In genomic region chr1:3772715-3773571, GRCh38 we compare ENCODE assay signal across 2 cellular contexts.
A peak's percentile ranks its signal among the peaks of the same experiment; 100 is the strongest.
TF ChIP-seq lines count a peak whose summit lies in the region.

TSS of gene SMIM1 (plus strand) at chr1:3772749. CDS start at chr1:3775374, 2,625 bp downstream.

TF ChIP-seq in K562, 482 proteins besides CTCF, POLR2A, EP300 and RAD21 (continued from another document and continues in another):
- TF ChIP-seq UBTF (IDR thresholded peaks at IDR 0.05; ENCODE audit: borderline replicate concordance in 1 of 2, low read depth in 2 of 2, low read length in 2 of 2) (peak in 1 of 2 experiments; percentile 82; a peak in 2 of 4 replicates), EGR1 (conservative IDR thresholded peaks at IDR 0.05) (peak; percentile 46), USF1 (CRISPR knock-in tag; IDR thresholded peaks at IDR 0.05) (peak; percentile 47; the same call in 1 of the 2 replicates), RB1 (IDR thresholded peaks at IDR 0.05; ENCODE audit: low read depth) (peak; percentile 54; the same call in 1 of the 2 replicates), ZBTB7A (IDR thresholded peaks at IDR 0.05; ENCODE audit: borderline replicate concordance, control insufficient read depth, low read depth, low read length) (peak; percentile 70; the same call in 1 of the 2 replicates), ZNF316 (IDR thresholded peaks at IDR 0.05) (no peak), ARNT (IDR thresholded peaks at IDR 0.05) (no peak), ZBED1 (IDR thresholded peaks at IDR 0.05) (no peak), KLF13 (tag; IDR thresholded peaks at IDR 0.05; ENCODE audit: borderline replicate concordance, low read depth) (0 out of 2 replicates have a peak, but pooled peaks have one; percentile 33), DPF2 (IDR thresholded peaks at IDR 0.05) (no peak), ZNF280A (IDR thresholded peaks at IDR 0.05; ENCODE audit: low read depth, partially characterized antibody) (no peak), POLR2G (IDR thresholded peaks at IDR 0.05; ENCODE audit: low read depth, low read length) (peak; percentile 46; the same call in 1 of the 2 replicates), HDAC2 (IDR thresholded peaks at IDR 0.05) (0 out of 2 replicates have a peak, but pooled peaks have one; percentile 9), TEAD1 (CRISPR knock-in tag; IDR thresholded peaks at IDR 0.05) (peak in 1 of 2 experiments; percentile 36; a peak in 1 of 4 replicates), ATF1 (CRISPR knock-in tag; IDR thresholded peaks at IDR 0.05) (no peak; the same call in 1 of the 2 replicates), ATF1 (tag; IDR thresholded peaks at IDR 0.05) (peak; percentile 74), ARID4B (CRISPR knock-in tag; IDR thresholded peaks at IDR 0.05) (peak; percentile 24; the same call in 1 of the 2 replicates), MYC (IDR thresholded peaks at IDR 0.05; ENCODE audit: low read depth, low read length) (no peak), MYC (CRISPR knock-in tag; IDR thresholded peaks at IDR 0.05; ENCODE audit: borderline replicate concordance, low read depth) (peak; percentile 67; the same call in 1 of the 2 replicates), SMAD3 (CRISPR knock-in tag; conservative IDR thresholded peaks at IDR 0.05) (0 out of 2 replicates have a peak, but pooled peaks have one; percentile 13), NUFIP1 (IDR thresholded peaks at IDR 0.05; ENCODE audit: partially characterized antibody) (no peak)

TF ChIP-seq in HepG2, 621 proteins besides CTCF, POLR2A, EP300 and RAD21 (continued from another document and continues in another):
- 0 out of 2 replicates have a peak, but pooled peaks have one; percentile 12 for TF ChIP-seq ZNF629 (CRISPR knock-in tag; conservative IDR thresholded peaks at IDR 0.05)
- TF ChIP-seq CCDC6 (CRISPR knock-in tag; IDR thresholded peaks at IDR 0.05), result no peak
- 0 out of 2 replicates have a peak, but pooled peaks have one; percentile 6 for TF ChIP-seq MAZ (IDR thresholded peaks at IDR 0.05; ENCODE audit: borderline replicate concordance, low read depth, low read length)
- TF ChIP-seq MAZ (CRISPR knock-in tag; IDR thresholded peaks at IDR 0.05; ENCODE audit: low read depth), result 0 out of 2 replicates have a peak, but pooled peaks have one; percentile 39
- peak; percentile 35 for TF ChIP-seq PHF8 (CRISPR knock-in tag; IDR thresholded peaks at IDR 0.05)
- peak; percentile 58; the same call in 1 of the 2 replicates for TF ChIP-seq DZIP1 (CRISPR knock-in tag; IDR thresholded peaks at IDR 0.05)
- TF ChIP-seq KIAA2018 (CRISPR knock-in tag; IDR thresholded peaks at IDR 0.05; ENCODE audit: borderline replicate concordance), result no peak
- 0 out of 2 replicates have a peak, but pooled peaks have one; percentile 39 for TF ChIP-seq SAP130 (CRISPR knock-in tag; IDR thresholded peaks at IDR 0.05; ENCODE audit: low read depth)
- TF ChIP-seq ZBTB46 (CRISPR knock-in tag; IDR thresholded peaks at IDR 0.05; ENCODE audit: borderline replicate concordance), result no peak
- no peak for TF ChIP-seq HNF4G (IDR thresholded peaks at IDR 0.05; ENCODE audit: borderline replicate concordance, low read depth, low read length)
- TF ChIP-seq HNF4G (CRISPR knock-in tag; IDR thresholded peaks at IDR 0.05; ENCODE audit: borderline replicate concordance, low read depth), result 0 out of 2 replicates have a peak, but pooled peaks have one; percentile 9
- no peak for TF ChIP-seq FOXJ3 (CRISPR knock-in tag; IDR thresholded peaks at IDR 0.05; ENCODE audit: borderline replicate concordance)
- TF ChIP-seq ZBTB2 (CRISPR knock-in tag; IDR thresholded peaks at IDR 0.05; ENCODE audit: low read depth), result 0 out of 2 replicates have a peak, but pooled peaks have one; percentile 8
- no peak for TF ChIP-seq GABPB1 (CRISPR knock-in tag; IDR thresholded peaks at IDR 0.05)
- TF ChIP-seq PRDM10 (CRISPR knock-in tag; IDR thresholded peaks at IDR 0.05; ENCODE audit: low read depth), result no peak
- no peak for TF ChIP-seq ZNF24 (IDR thresholded peaks at IDR 0.05)
- peak; percentile 29; the same call in 1 of the 2 replicates for TF ChIP-seq FOXA3 (CRISPR knock-in tag; IDR thresholded peaks at IDR 0.05)
- TF ChIP-seq ZSCAN12 (CRISPR knock-in tag; IDR thresholded peaks at IDR 0.05), result no peak
- TF ChIP-seq IKZF1 (IDR thresholded peaks at IDR 0.05), result no peak
- TF ChIP-seq ZNF784 (CRISPR knock-in tag; IDR thresholded peaks at IDR 0.05; ENCODE audit: borderline replicate concordance), result no peak
- peak; percentile 70 for TF ChIP-seq ZNF768 (CRISPR knock-in tag; IDR thresholded peaks at IDR 0.05)
- peak; percentile 12; the same call in 1 of the 2 replicates for TF ChIP-seq ZNF441 (CRISPR knock-in tag; IDR thresholded peaks at IDR 0.05; ENCODE audit: borderline replicate concordance)
- TF ChIP-seq ZNF34 (CRISPR knock-in tag; IDR thresholded peaks at IDR 0.05; ENCODE audit: borderline replicate concordance), result 0 out of 2 replicates have a peak, but pooled peaks have one; percentile 29
- no peak for TF ChIP-seq ZNF17 (CRISPR knock-in tag; IDR thresholded peaks at IDR 0.05)
